8 cellular contexts compared by ENCODE assay signal in genomic region chrX:40108959-40109287, GRCh38. TPM values are rescaled to one million over a fixed set of nuclear protein-coding genes. Genes with fewer than 3 reads are reported as not detected.
DNase-seq lines count a peak whose midpoint lies in the region; ATAC-seq and TF ChIP-seq lines count a peak whose summit lies in the region.

No MANE protein-coding gene starts in this region.

- H3K4me1 ChIP-seq in Caco-2 (peaks cover 2% of the 10 kb centered on the region; the same call in 1 of the 2 replicates), iPS-20b (ENCODE audit: insufficient read depth, low read length) (peaks cover 2% of the 10 kb centered on the region; the same call in 1 of the 2 replicates), skeletal muscle tissue (ENCODE audit: control insufficient read depth in 3 of 3, insufficient read depth in 3 of 3, low read length in 3 of 3) (peaks cover 14 to 30% (median 22%) of the 10 kb centered on the region in 3 donors)

- no peak overlapping the region for H3K27ac Mint-ChIP-seq in Caco-2 (ENCODE audit: unreplicated experiment)
- no peak overlapping the region for H3K27ac Mint-ChIP-seq in MCF 10A (ENCODE audit: low read depth, unreplicated experiment)

- intact Hi-C loops in Caco-2 (cut with micrococcal nuclease; ENCODE audit: unreplicated experiment), result loop anchor here (1.0 to 10.0 kb wide), 3 partner anchors 38 to 366 kb away; no protein-coding TSS in a partner anchor
- intact Hi-C loops in MCF 10A (cut with micrococcal nuclease), result loop anchor here (10.0 kb wide), 1 partner anchor 156 kb away; no protein-coding TSS in a partner anchor

- no TSS peak for BruUV-seq in Caco-2 (replicated peaks; lab: Mats Ljungman, UMichigan)
- BruUV-seq in MCF 10A (replicated peaks; lab: Mats Ljungman, UMichigan), result no TSS peak

- in situ Hi-C loops in KBM-7 (cut with MboI; ENCODE audit: low pct_unique_long_range_greater_than_20kb, low sequenced_read_pairs), result no loop called here

- H3K4me1 Mint-ChIP-seq in Caco-2 (ENCODE audit: low read depth, unreplicated experiment), result peaks cover 6% of the 10 kb centered on the region
- peaks cover 5% of the 10 kb centered on the region for H3K4me1 Mint-ChIP-seq in MCF 10A (ENCODE audit: insufficient read depth, unreplicated experiment)

- peaks cover 13% of the 10 kb centered on the region for H3K36me3 Mint-ChIP-seq in Caco-2 (ENCODE audit: insufficient read depth, unreplicated experiment)
- no peaks in the 10 kb centered on the region for H3K36me3 Mint-ChIP-seq in MCF 10A (ENCODE audit: insufficient read depth, unreplicated experiment)

- POLR2A ChIA-PET in Caco-2 (lab: Charles Lee), result interaction anchor here (1.1 kb wide), 1 partner anchor 11 kb away, joined by 3 read pairs; the partner anchor contains the start of gene BCOR
- POLR2A ChIA-PET in MCF 10A (lab: Yijun Ruan, JAX), result interaction anchor here (1.4 to 1.9 kb wide), 2 partner anchors 12 to 19 kb away, joined by 9 to 16 read pairs; partner anchors contain the start of gene BCOR

- H3K9me3 Mint-ChIP-seq in Caco-2 (ENCODE audit: unreplicated experiment) (no peaks in the 10 kb centered on the region), MCF 10A (ENCODE audit: unreplicated experiment) (no peaks in the 10 kb centered on the region)

- no peaks in the 10 kb centered on the region for H3K36me3 ChIP-seq in Caco-2 (ENCODE audit: control insufficient read depth, insufficient read depth, low read length)
- H3K36me3 ChIP-seq in iPS-20b (ENCODE audit: insufficient read depth, low read depth, low read length), result no peaks in the 10 kb centered on the region
- no peaks in the 10 kb centered on the region for H3K36me3 ChIP-seq in skeletal muscle tissue (ENCODE audit: control insufficient read depth in 3 of 3, insufficient read depth in 3 of 3, low read length in 3 of 3)

- peak overlapping the region; percentile 66 for H3K4me3 ChIP-seq in Caco-2 (ENCODE audit: low read depth, low read length)
- H3K4me3 ChIP-seq in iPS-20b (ENCODE audit: low read length), result peak overlapping the region; percentile 72; the same call in 1 of the 2 replicates
- H3K4me3 ChIP-seq in skeletal muscle tissue (ENCODE audit: low read length in 3 of 3), result peak overlapping the region; percentile 30 to 65 (median 64)

- CTCF ChIA-PET in Caco-2 (lab: Charles Lee) (no interaction called here), MCF 10A (lab: Yijun Ruan, JAX) (no interaction called here)

- DNase-seq in Caco-2, result peak in 1 of 2 experiments; percentile 61
- peak; percentile 75 for DNase-seq in KBM-7
- DNase-seq in T1000 (lab: John Stamatoyannopoulos, UW), result peak; percentile 51
- DNase-seq in MCF 10A (ENCODE audit: unreplicated experiment), result peak; percentile 76
- DNase-seq in retina, result no peak

- TF ChIP-seq CTCF in Caco-2 (IDR thresholded peaks at IDR 0.05; ENCODE audit: insufficient read depth in 1 of 2, low read depth in 1 of 2, low read length in 1 of 2, severe bottlenecking in 1 of 2, unreplicated experiment in 1 of 2) (no peak), MCF 10A (IDR thresholded peaks at IDR 0.05; ENCODE audit: unreplicated experiment) (no peak)

- ATAC-seq in HG02678 (IDR thresholded peaks at IDR 0.05; ENCODE audit: unreplicated experiment), result no peak

- H3K27ac ChIP-seq in iPS-20b (ENCODE audit: low read length) (no peak overlapping the region), skeletal muscle tissue (ENCODE audit: low read depth, low read length) (peak overlapping the region; percentile 85)

- H3K27me3 ChIP-seq in Caco-2 (replicated peaks; ENCODE audit: control insufficient read depth, insufficient read depth, low read length) (no peaks in the 10 kb centered on the region), iPS-20b (ENCODE audit: insufficient read depth, low read length) (peaks cover 19% of the 10 kb centered on the region), skeletal muscle tissue (ENCODE audit: control insufficient read depth in 3 of 3, insufficient read depth in 3 of 3, low read length in 3 of 3) (peaks cover 0 to 18% (median 0%) of the 10 kb centered on the region in 3 donors)

- H3K9ac ChIP-seq in iPS-20b (ENCODE audit: low read depth, low read length) (peak overlapping the region; percentile 53; the same call in 1 of the 2 replicates), skeletal muscle tissue (ENCODE audit: low read depth in 1 of 3, low read length in 3 of 3) (peak overlapping the region; percentile 68 to 83 (median 76))

- H3K4me3 Mint-ChIP-seq in Caco-2 (ENCODE audit: unreplicated experiment) (peak overlapping the region; percentile 76), MCF 10A (ENCODE audit: unreplicated experiment) (peak overlapping the region; percentile 46)

- H3K27me3 Mint-ChIP-seq in Caco-2 (ENCODE audit: insufficient read depth, unreplicated experiment) (no peaks in the 10 kb centered on the region), MCF 10A (ENCODE audit: insufficient read depth, unreplicated experiment) (peaks cover 26% of the 10 kb centered on the region)

- H3K9me3 ChIP-seq in Caco-2 (no peaks in the 10 kb centered on the region), iPS-20b (ENCODE audit: insufficient read depth, low read depth, low read length) (no peaks in the 10 kb centered on the region), skeletal muscle tissue (ENCODE audit: control insufficient read depth in 3 of 3, low read length in 3 of 3) (no peaks in the 10 kb centered on the region)

RNA-seq across cellular contexts. Expression of gene BCOR, which starts 11.2 kb away (rescaled TPM):
- total RNA-seq in Caco-2 (2022), result 16.2 and 18.6 TPM in 2 replicates
- 7.5 and 12.0 TPM in 2 replicates for total RNA-seq in MCF 10A (2022)
- total RNA-seq in skeletal muscle tissue, result 19.8 TPM
